Comparison of ENCODE assay signal across 9 cellular contexts in genomic region chr5:102959055-102959454, GRCh38.
DNase-seq lines count a peak whose midpoint lies in the region; ATAC-seq and TF ChIP-seq lines count a peak whose summit lies in the region.
"Had no signal": no experiment of that assay in that cellular context is flagged by ENCODE, and none has a peak within 500 bp of the region (broad histone marks: within the 10 kb centered on the region; RNA-seq: fewer than 3 reads in every experiment).

No MANE protein-coding gene starts in this region.

- H3K36me3 ChIP-seq in HEK293 (ENCODE audit: control insufficient read depth in 2 of 2, insufficient read depth in 1 of 2, low read length in 2 of 2) (no peaks in the 10 kb centered on the region; a peak in 1 of 3 replicates), left ventricle myocardium inferior (peaks cover 36% of the 10 kb centered on the region)

- H3K27ac ChIP-seq in AG04450 (ENCODE audit: low read depth, low read length) (no peak overlapping the region), HEK293 (ENCODE audit: extremely low read depth, low read depth, low read length) (no peak overlapping the region), left ventricle myocardium inferior (replicated peaks) (peak overlapping the region; percentile 57)

- intact Hi-C loops in left ventricle myocardium inferior (cut with micrococcal nuclease) = no loop called here

- H3K4me1 ChIP-seq in HEK293 (ENCODE audit: control insufficient read depth, insufficient read depth, low read length) (peaks cover 9% of the 10 kb centered on the region; the same call in 1 of the 2 replicates), left ventricle myocardium inferior (peaks cover 35% of the 10 kb centered on the region)

- TF ChIP-seq CTCF in AG04450 (IDR thresholded peaks at IDR 0.05; ENCODE audit: low read depth, low read length) (no peak), HEK293 (tag by site-specific recombination; IDR thresholded peaks at IDR 0.05) (no peak), left ventricle myocardium inferior (IDR thresholded peaks at IDR 0.05; ENCODE audit: borderline replicate concordance) (no peak)

- POLR2A ChIA-PET in AG04450 (lab: Yijun Ruan, JAX) (interaction anchor here (0.9 kb wide), 1 partner anchor 161 kb away, joined by 3 read pairs; the partner anchor contains the start of genes GIN1 and PPIP5K2), HEK293 (lab: Yijun Ruan, JAX) (no interaction called here)

- H3K27me3 Mint-ChIP-seq in activated naive CD8-positive, alpha-beta T cell treated with anti-CD3 and anti-CD28 coated beads for 36 hours = no peaks in the 10 kb centered on the region

- H3K27me3 ChIP-seq in AG04450 (ENCODE audit: control insufficient read depth, insufficient read depth, low read length) = no peaks in the 10 kb centered on the region
- no peaks in the 10 kb centered on the region for H3K27me3 ChIP-seq in left ventricle myocardium inferior (ENCODE audit: low read depth)

- peaks cover 13% of the 10 kb centered on the region for H3K36me3 Mint-ChIP-seq in activated naive CD8-positive, alpha-beta T cell treated with anti-CD3 and anti-CD28 coated beads for 36 hours

- CTCF ChIA-PET in AG04450 (lab: Charles Lee) (interaction anchor here (1.7 to 2.5 kb wide), 2 partner anchors 13 to 278 kb away, joined by 9 read pairs; no protein-coding TSS in a partner anchor), HEK293 (lab: Yijun Ruan, JAX) (no interaction called here)

- H3K4me1 Mint-ChIP-seq in activated naive CD8-positive, alpha-beta T cell treated with anti-CD3 and anti-CD28 coated beads for 36 hours = peaks cover 2% of the 10 kb centered on the region

- no peaks in the 10 kb centered on the region for H3K9me3 Mint-ChIP-seq in activated naive CD8-positive, alpha-beta T cell treated with anti-CD3 and anti-CD28 coated beads for 36 hours
- H3K9me3 Mint-ChIP-seq: nephron had no signal

- H3K4me3 Mint-ChIP-seq in activated naive CD8-positive, alpha-beta T cell treated with anti-CD3 and anti-CD28 coated beads for 36 hours = no peak overlapping the region
- H3K4me3 Mint-ChIP-seq: nephron had no signal

- H3K4me3 ChIP-seq in AG04450 (ENCODE audit: low read depth, low read length) (no peak overlapping the region), HEK293 (ENCODE audit: low read depth, low read length) (no peak overlapping the region), left ventricle myocardium inferior (no peak overlapping the region)

- ATAC-seq in HG03457 (IDR thresholded peaks at IDR 0.05; ENCODE audit: unreplicated experiment) = no peak

- H3K9me3 ChIP-seq in AG04450 (ENCODE audit: control insufficient read depth, insufficient read depth, low read length) = no peaks in the 10 kb centered on the region
- H3K9me3 ChIP-seq in HEK293 (ENCODE audit: control insufficient read depth, insufficient read depth, low read depth, low read length) = no peaks in the 10 kb centered on the region
- H3K9me3 ChIP-seq in left ventricle myocardium inferior (replicated peaks) = no peaks in the 10 kb centered on the region

- DNase-seq in AG04450 (ENCODE audit: low read depth, low spot score) (peak; percentile 63), SW480 (ENCODE audit: low spot score) (peak; percentile 6), left ventricle myocardium inferior (no peak), NCI-H1436 treated with DMSO at 0.1 percent for 48 hours (lab: John Stamatoyannopoulos, UW) (no peak), cerebellar cortex (ENCODE audit: low spot score) (no peak)
- no peak for DNase-seq in activated naive CD8-positive, alpha-beta T cell treated with anti-CD3 and anti-CD28 coated beads for 36 hours

- no peak overlapping the region for H3K27ac Mint-ChIP-seq in activated naive CD8-positive, alpha-beta T cell treated with anti-CD3 and anti-CD28 coated beads for 36 hours

TF ChIP-seq in HEK293, 187 proteins besides CTCF, POLR2A, EP300 and RAD21:
- TF ChIP-seq ZNF362 (tag by site-specific recombination; IDR thresholded peaks at IDR 0.05) (peak; percentile 10; the same call in 1 of the 2 replicates), ZNF660 (tag by site-specific recombination; IDR thresholded peaks at IDR 0.05) (0 out of 2 replicates have a peak, but pooled peaks have one; percentile 32), ZBTB26 (tag by site-specific recombination; optimal IDR thresholded peaks at IDR 0.05) (no peak)

Comparison
In these comparisons a context has a peak if more than half of its experiments do, and no peak if none do; other contexts are left out.
1. DNase-seq: peak in AG04450 (single experiment) and SW480 (single experiment); none in left ventricle myocardium inferior (single experiment), activated naive CD8-positive, alpha-beta T cell treated with anti-CD3 and anti-CD28 coated beads for 36 hours (single experiment), NCI-H1436 treated with DMSO at 0.1 percent for 48 hours (single experiment) and cerebellar cortex (single experiment).